1 cellular context compared by ENCODE assay signal in the genomic region with DNA sequence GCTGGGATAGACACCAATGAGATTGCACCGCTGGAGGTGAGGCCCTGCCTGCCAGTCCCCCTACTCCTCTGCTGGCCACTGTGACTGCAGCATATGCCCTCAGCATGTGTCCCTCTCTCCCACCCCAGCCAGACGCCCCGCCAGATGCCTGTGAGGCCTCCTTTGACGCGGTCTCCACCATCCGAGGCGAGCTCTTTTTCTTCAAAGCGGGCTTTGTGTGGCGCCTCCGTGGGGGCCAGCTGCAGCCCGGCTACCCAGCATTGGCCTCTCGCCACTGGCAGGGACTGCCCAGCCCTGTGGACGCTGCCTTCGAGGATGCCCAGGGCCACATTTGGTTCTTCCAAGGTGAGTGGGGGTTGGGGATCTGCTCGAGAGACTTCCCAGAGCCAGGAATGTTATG.
TF ChIP-seq lines count a peak whose summit lies in the region.

No MANE protein-coding gene starts in this region.

TF ChIP-seq in K562, 482 proteins besides CTCF, POLR2A, EP300 and RAD21:
- TF ChIP-seq ESRRA (IDR thresholded peaks at IDR 0.05; ENCODE audit: borderline replicate concordance, low read depth) (no peak), CBX5 (IDR thresholded peaks at IDR 0.05; ENCODE audit: borderline replicate concordance, low read depth) (no peak), SMARCA4 (IDR thresholded peaks at IDR 0.05) (no peak), HMGN3 (IDR thresholded peaks at IDR 0.05; ENCODE audit: borderline replicate concordance, extremely low read depth, insufficient read length, low read depth, low read length) (no peak), MYBL2 (IDR thresholded peaks at IDR 0.05; ENCODE audit: low read depth) (no peak), MYBL2 (CRISPR knock-in tag; IDR thresholded peaks at IDR 0.05; ENCODE audit: borderline replicate concordance) (no peak), NONO (IDR thresholded peaks at IDR 0.05; ENCODE audit: low read depth in 2 of 2, low read length in 1 of 2) (no peak), ILF3 (IDR thresholded peaks at IDR 0.05; ENCODE audit: borderline replicate concordance) (no peak), ZNF12 (CRISPR knock-in tag; IDR thresholded peaks at IDR 0.05) (no peak), ZNF3 (CRISPR knock-in tag; IDR thresholded peaks at IDR 0.05) (no peak), PTBP1 (IDR thresholded peaks at IDR 0.05; ENCODE audit: low read depth, low read length) (no peak), MECOM (CRISPR knock-in tag; IDR thresholded peaks at IDR 0.05) (no peak), SP1 (CRISPR knock-in tag; IDR thresholded peaks at IDR 0.05) (no peak)
- TF ChIP-seq, protein P1, sequence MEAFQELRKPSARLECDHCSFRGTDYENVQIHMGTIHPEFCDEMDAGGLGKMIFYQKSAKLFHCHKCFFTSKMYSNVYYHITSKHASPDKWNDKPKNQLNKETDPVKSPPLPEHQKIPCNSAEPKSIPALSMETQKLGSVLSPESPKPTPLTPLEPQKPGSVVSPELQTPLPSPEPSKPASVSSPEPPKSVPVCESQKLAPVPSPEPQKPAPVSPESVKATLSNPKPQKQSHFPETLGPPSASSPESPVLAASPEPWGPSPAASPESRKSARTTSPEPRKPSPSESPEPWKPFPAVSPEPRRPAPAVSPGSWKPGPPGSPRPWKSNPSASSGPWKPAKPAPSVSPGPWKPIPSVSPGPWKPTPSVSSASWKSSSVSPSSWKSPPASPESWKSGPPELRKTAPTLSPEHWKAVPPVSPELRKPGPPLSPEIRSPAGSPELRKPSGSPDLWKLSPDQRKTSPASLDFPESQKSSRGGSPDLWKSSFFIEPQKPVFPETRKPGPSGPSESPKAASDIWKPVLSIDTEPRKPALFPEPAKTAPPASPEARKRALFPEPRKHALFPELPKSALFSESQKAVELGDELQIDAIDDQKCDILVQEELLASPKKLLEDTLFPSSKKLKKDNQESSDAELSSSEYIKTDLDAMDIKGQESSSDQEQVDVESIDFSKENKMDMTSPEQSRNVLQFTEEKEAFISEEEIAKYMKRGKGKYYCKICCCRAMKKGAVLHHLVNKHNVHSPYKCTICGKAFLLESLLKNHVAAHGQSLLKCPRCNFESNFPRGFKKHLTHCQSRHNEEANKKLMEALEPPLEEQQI (IDR thresholded peaks at IDR 0.05), result no peak
- TF ChIP-seq, protein P2, sequence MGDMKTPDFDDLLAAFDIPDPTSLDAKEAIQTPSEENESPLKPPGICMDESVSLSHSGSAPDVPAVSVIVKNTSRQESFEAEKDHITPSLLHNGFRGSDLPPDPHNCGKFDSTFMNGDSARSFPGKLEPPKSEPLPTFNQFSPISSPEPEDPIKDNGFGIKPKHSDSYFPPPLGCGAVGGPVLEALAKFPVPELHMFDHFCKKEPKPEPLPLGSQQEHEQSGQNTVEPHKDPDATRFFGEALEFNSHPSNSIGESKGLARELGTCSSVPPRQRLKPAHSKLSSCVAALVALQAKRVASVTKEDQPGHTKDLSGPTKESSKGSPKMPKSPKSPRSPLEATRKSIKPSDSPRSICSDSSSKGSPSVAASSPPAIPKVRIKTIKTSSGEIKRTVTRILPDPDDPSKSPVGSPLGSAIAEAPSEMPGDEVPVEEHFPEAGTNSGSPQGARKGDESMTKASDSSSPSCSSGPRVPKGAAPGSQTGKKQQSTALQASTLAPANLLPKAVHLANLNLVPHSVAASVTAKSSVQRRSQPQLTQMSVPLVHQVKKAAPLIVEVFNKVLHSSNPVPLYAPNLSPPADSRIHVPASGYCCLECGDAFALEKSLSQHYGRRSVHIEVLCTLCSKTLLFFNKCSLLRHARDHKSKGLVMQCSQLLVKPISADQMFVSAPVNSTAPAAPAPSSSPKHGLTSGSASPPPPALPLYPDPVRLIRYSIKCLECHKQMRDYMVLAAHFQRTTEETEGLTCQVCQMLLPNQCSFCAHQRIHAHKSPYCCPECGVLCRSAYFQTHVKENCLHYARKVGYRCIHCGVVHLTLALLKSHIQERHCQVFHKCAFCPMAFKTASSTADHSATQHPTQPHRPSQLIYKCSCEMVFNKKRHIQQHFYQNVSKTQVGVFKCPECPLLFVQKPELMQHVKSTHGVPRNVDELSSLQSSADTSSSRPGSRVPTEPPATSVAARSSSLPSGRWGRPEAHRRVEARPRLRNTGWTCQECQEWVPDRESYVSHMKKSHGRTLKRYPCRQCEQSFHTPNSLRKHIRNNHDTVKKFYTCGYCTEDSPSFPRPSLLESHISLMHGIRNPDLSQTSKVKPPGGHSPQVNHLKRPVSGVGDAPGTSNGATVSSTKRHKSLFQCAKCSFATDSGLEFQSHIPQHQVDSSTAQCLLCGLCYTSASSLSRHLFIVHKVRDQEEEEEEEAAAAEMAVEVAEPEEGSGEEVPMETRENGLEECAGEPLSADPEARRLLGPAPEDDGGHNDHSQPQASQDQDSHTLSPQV (IDR thresholded peaks at IDR 0.05), result no peak
- TF ChIP-seq, protein P3, sequence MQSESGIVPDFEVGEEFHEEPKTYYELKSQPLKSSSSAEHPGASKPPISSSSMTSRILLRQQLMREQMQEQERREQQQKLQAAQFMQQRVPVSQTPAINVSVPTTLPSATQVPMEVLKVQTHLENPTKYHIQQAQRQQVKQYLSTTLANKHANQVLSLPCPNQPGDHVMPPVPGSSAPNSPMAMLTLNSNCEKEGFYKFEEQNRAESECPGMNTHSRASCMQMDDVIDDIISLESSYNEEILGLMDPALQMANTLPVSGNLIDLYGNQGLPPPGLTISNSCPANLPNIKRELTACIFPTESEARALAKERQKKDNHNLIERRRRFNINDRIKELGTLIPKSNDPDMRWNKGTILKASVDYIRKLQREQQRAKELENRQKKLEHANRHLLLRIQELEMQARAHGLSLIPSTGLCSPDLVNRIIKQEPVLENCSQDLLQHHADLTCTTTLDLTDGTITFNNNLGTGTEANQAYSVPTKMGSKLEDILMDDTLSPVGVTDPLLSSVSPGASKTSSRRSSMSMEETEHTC (IDR thresholded peaks at IDR 0.05), result no peak
- TF ChIP-seq, protein P4, sequence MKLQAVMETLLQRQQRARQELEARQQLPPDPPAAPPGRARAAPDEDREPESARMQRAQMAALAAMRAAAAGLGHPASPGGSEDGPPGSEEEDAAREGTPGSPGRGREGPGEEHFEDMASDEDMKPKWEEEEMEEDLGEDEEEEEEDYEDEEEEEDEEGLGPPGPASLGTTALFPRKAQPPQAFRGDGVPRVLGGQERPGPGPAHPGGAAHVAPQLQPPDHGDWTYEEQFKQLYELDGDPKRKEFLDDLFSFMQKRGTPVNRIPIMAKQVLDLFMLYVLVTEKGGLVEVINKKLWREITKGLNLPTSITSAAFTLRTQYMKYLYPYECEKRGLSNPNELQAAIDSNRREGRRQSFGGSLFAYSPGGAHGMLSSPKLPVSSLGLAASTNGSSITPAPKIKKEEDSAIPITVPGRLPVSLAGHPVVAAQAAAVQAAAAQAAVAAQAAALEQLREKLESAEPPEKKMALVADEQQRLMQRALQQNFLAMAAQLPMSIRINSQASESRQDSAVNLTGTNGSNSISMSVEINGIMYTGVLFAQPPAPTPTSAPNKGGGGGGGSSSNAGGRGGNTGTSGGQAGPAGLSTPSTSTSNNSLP (IDR thresholded peaks at IDR 0.05; ENCODE audit: borderline replicate concordance, low read depth, low read length), result no peak
- TF ChIP-seq, protein P5, sequence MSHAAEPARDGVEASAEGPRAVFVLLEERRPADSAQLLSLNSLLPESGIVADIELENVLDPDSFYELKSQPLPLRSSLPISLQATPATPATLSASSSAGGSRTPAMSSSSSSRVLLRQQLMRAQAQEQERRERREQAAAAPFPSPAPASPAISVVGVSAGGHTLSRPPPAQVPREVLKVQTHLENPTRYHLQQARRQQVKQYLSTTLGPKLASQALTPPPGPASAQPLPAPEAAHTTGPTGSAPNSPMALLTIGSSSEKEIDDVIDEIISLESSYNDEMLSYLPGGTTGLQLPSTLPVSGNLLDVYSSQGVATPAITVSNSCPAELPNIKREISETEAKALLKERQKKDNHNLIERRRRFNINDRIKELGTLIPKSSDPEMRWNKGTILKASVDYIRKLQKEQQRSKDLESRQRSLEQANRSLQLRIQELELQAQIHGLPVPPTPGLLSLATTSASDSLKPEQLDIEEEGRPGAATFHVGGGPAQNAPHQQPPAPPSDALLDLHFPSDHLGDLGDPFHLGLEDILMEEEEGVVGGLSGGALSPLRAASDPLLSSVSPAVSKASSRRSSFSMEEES (CRISPR knock-in tag; IDR thresholded peaks at IDR 0.05), result no peak
- TF ChIP-seq, protein P6, sequence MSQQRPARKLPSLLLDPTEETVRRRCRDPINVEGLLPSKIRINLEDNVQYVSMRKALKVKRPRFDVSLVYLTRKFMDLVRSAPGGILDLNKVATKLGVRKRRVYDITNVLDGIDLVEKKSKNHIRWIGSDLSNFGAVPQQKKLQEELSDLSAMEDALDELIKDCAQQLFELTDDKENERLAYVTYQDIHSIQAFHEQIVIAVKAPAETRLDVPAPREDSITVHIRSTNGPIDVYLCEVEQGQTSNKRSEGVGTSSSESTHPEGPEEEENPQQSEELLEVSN (IDR thresholded peaks at IDR 0.05; ENCODE audit: borderline replicate concordance in 1 of 2, extremely low read depth in 1 of 2, insufficient read depth in 1 of 2, insufficient read length in 1 of 2, low read depth in 1 of 2, low read length in 1 of 2, poor library complexity in 1 of 2, severe bottlenecking in 1 of 2), result no peak
TF ChIP-seq in K562: peak in this region for 0.
